ENCODE assay signal across 1 cellular context in the genomic region with DNA sequence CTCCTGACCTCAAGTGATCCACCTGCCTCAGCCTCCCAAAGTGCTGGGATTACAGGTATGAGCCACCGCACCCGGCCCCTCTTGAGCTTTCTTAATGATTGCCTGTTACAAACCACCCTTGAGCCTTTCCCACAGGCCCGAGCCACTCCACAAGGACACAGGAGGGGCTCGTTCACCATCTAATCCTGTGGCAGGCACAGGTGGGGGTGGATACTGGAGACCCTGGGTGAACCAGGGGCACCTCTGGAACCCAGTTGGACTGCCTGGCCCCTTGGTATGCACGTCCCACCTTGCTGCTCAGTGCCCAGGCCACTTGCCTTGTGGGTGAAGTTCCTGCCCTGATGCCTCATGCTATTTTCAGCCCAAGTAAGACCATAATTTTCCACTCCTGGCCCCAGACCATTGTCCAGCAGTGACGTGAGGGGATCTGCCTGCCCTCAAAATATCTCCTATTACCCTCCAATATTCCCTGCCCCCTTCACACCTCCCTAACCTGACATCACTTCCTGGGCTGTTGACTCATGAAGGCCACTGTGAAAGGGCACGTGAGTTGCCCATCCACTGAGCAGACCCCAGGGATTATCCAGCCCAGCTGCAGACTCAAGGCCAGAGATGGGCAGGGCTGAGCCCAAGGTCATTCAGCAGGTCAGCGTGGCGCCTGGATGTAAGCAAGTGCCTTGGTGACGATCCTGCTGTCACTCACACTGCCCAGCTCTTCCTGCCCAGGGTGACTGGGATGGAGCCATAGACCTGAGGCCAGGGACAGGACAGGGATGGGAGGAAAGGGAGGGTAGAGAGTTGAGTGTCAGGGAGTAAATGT.
A peak's percentile ranks its signal among the peaks of the same experiment; 100 is the strongest.
TF ChIP-seq lines count a peak whose summit lies in the region.

No MANE protein-coding gene starts in this region.

TF ChIP-seq in HepG2, 621 proteins besides CTCF, POLR2A, EP300 and RAD21 (continued from another document and continues in another):
- TF ChIP-seq, protein P1, sequence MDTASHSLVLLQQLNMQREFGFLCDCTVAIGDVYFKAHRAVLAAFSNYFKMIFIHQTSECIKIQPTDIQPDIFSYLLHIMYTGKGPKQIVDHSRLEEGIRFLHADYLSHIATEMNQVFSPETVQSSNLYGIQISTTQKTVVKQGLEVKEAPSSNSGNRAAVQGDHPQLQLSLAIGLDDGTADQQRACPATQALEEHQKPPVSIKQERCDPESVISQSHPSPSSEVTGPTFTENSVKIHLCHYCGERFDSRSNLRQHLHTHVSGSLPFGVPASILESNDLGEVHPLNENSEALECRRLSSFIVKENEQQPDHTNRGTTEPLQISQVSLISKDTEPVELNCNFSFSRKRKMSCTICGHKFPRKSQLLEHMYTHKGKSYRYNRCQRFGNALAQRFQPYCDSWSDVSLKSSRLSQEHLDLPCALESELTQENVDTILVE (CRISPR knock-in tag; IDR thresholded peaks at IDR 0.05) = 0 out of 2 replicates have a peak, but pooled peaks have one; percentile 58
- no peak for TF ChIP-seq SMARCC2 (IDR thresholded peaks at IDR 0.05)
- no peak for TF ChIP-seq ZKSCAN1 (IDR thresholded peaks at IDR 0.05; ENCODE audit: low read length)
- TF ChIP-seq, protein P2, sequence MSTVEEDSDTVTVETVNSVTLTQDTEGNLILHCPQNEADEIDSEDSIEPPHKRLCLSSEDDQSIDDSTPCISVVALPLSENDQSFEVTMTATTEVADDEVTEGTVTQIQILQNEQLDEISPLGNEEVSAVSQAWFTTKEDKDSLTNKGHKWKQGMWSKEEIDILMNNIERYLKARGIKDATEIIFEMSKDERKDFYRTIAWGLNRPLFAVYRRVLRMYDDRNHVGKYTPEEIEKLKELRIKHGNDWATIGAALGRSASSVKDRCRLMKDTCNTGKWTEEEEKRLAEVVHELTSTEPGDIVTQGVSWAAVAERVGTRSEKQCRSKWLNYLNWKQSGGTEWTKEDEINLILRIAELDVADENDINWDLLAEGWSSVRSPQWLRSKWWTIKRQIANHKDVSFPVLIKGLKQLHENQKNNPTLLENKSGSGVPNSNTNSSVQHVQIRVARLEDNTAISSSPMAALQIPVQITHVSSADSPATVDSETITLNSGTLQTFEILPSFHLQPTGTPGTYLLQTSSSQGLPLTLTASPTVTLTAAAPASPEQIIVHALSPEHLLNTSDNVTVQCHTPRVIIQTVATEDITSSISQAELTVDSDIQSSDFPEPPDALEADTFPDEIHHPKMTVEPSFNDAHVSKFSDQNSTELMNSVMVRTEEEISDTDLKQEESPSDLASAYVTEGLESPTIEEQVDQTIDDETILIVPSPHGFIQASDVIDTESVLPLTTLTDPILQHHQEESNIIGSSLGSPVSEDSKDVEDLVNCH (CRISPR knock-in tag; IDR thresholded peaks at IDR 0.05) = no peak
- no peak for TF ChIP-seq ARNT (IDR thresholded peaks at IDR 0.05)
- no peak for TF ChIP-seq TP53 (CRISPR knock-in tag; conservative IDR thresholded peaks at IDR 0.05)
- no peak for TF ChIP-seq REL (CRISPR knock-in tag; conservative IDR thresholded peaks at IDR 0.05)
- TF ChIP-seq, protein P3, sequence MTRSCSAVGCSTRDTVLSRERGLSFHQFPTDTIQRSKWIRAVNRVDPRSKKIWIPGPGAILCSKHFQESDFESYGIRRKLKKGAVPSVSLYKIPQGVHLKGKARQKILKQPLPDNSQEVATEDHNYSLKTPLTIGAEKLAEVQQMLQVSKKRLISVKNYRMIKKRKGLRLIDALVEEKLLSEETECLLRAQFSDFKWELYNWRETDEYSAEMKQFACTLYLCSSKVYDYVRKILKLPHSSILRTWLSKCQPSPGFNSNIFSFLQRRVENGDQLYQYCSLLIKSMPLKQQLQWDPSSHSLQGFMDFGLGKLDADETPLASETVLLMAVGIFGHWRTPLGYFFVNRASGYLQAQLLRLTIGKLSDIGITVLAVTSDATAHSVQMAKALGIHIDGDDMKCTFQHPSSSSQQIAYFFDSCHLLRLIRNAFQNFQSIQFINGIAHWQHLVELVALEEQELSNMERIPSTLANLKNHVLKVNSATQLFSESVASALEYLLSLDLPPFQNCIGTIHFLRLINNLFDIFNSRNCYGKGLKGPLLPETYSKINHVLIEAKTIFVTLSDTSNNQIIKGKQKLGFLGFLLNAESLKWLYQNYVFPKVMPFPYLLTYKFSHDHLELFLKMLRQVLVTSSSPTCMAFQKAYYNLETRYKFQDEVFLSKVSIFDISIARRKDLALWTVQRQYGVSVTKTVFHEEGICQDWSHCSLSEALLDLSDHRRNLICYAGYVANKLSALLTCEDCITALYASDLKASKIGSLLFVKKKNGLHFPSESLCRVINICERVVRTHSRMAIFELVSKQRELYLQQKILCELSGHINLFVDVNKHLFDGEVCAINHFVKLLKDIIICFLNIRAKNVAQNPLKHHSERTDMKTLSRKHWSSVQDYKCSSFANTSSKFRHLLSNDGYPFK (CRISPR knock-in tag; IDR thresholded peaks at IDR 0.05; ENCODE audit: borderline replicate concordance) = no peak
- TF ChIP-seq ZEB1 (IDR thresholded peaks at IDR 0.05; ENCODE audit: insufficient replicate concordance, low read depth) = no peak
- TF ChIP-seq ZNF20 (CRISPR knock-in tag; IDR thresholded peaks at IDR 0.05) = no peak
- TF ChIP-seq RARA (CRISPR knock-in tag; IDR thresholded peaks at IDR 0.05) = peak; percentile 89
- TF ChIP-seq AKAP8 (CRISPR knock-in tag; IDR thresholded peaks at IDR 0.05) = no peak
- peak; percentile 86; the same call in 1 of the 2 replicates for TF ChIP-seq ZNF788 (CRISPR knock-in tag; IDR thresholded peaks at IDR 0.05; ENCODE audit: borderline replicate concordance)
- peak; percentile 76 for TF ChIP-seq ZBTB21 (CRISPR knock-in tag; IDR thresholded peaks at IDR 0.05)
- no peak for TF ChIP-seq ZBTB3 (CRISPR knock-in tag; IDR thresholded peaks at IDR 0.05; ENCODE audit: borderline replicate concordance, low read depth)
- TF ChIP-seq YEATS4 (CRISPR knock-in tag; IDR thresholded peaks at IDR 0.05; ENCODE audit: borderline replicate concordance) = peak; percentile 45; the same call in 1 of the 2 replicates
- TF ChIP-seq KMT2A (CRISPR knock-in tag; IDR thresholded peaks at IDR 0.05) = no peak
- TF ChIP-seq DNMT1 (CRISPR knock-in tag; IDR thresholded peaks at IDR 0.05) = no peak
- no peak for TF ChIP-seq ZNF816 (CRISPR knock-in tag; IDR thresholded peaks at IDR 0.05; ENCODE audit: borderline replicate concordance)
- no peak for TF ChIP-seq MED13 (CRISPR knock-in tag; IDR thresholded peaks at IDR 0.05)
- TF ChIP-seq ZNF615 (CRISPR knock-in tag; IDR thresholded peaks at IDR 0.05; ENCODE audit: borderline replicate concordance) = no peak
- no peak for TF ChIP-seq IKZF1 (IDR thresholded peaks at IDR 0.05)
- TF ChIP-seq MYNN (CRISPR knock-in tag; IDR thresholded peaks at IDR 0.05; ENCODE audit: low read depth) = no peak
- TF ChIP-seq PHF21A (CRISPR knock-in tag; IDR thresholded peaks at IDR 0.05) = peak; percentile 81
- TF ChIP-seq RAD51 (IDR thresholded peaks at IDR 0.05; ENCODE audit: borderline replicate concordance) = no peak
- TF ChIP-seq ZZZ3 (CRISPR knock-in tag; IDR thresholded peaks at IDR 0.05; ENCODE audit: borderline replicate concordance) = no peak
- TF ChIP-seq DR1 (CRISPR knock-in tag; IDR thresholded peaks at IDR 0.05) = no peak
- TF ChIP-seq WIZ (CRISPR knock-in tag; IDR thresholded peaks at IDR 0.05) = no peak
- no peak for TF ChIP-seq NONO (IDR thresholded peaks at IDR 0.05)
- no peak for TF ChIP-seq NONO (CRISPR knock-in tag; conservative IDR thresholded peaks at IDR 0.05)
- no peak for TF ChIP-seq SSRP1 (CRISPR knock-in tag; IDR thresholded peaks at IDR 0.05)
- TF ChIP-seq MATR3 (CRISPR knock-in tag; IDR thresholded peaks at IDR 0.05) = no peak
- TF ChIP-seq TCF7L2 (IDR thresholded peaks at IDR 0.05; ENCODE audit: low read depth, low read length) = no peak
- TF ChIP-seq, protein P4, sequence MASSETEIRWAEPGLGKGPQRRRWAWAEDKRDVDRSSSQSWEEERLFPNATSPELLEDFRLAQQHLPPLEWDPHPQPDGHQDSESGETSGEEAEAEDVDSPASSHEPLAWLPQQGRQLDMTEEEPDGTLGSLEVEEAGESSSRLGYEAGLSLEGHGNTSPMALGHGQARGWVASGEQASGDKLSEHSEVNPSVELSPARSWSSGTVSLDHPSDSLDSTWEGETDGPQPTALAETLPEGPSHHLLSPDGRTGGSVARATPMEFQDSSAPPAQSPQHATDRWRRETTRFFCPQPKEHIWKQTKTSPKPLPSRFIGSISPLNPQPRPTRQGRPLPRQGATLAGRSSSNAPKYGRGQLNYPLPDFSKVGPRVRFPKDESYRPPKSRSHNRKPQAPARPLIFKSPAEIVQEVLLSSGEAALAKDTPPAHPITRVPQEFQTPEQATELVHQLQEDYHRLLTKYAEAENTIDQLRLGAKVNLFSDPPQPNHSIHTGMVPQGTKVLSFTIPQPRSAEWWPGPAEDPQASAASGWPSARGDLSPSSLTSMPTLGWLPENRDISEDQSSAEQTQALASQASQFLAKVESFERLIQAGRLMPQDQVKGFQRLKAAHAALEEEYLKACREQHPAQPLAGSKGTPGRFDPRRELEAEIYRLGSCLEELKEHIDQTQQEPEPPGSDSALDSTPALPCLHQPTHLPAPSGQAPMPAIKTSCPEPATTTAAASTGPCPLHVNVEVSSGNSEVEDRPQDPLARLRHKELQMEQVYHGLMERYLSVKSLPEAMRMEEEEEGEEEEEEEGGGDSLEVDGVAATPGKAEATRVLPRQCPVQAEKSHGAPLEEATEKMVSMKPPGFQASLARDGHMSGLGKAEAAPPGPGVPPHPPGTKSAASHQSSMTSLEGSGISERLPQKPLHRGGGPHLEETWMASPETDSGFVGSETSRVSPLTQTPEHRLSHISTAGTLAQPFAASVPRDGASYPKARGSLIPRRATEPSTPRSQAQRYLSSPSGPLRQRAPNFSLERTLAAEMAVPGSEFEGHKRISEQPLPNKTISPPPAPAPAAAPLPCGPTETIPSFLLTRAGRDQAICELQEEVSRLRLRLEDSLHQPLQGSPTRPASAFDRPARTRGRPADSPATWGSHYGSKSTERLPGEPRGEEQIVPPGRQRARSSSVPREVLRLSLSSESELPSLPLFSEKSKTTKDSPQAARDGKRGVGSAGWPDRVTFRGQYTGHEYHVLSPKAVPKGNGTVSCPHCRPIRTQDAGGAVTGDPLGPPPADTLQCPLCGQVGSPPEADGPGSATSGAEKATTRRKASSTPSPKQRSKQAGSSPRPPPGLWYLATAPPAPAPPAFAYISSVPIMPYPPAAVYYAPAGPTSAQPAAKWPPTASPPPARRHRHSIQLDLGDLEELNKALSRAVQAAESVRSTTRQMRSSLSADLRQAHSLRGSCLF (CRISPR knock-in tag; IDR thresholded peaks at IDR 0.05; ENCODE audit: borderline replicate concordance) = no peak
- no peak for TF ChIP-seq KLF13 (CRISPR knock-in tag; IDR thresholded peaks at IDR 0.05)
- TF ChIP-seq, protein P5, sequence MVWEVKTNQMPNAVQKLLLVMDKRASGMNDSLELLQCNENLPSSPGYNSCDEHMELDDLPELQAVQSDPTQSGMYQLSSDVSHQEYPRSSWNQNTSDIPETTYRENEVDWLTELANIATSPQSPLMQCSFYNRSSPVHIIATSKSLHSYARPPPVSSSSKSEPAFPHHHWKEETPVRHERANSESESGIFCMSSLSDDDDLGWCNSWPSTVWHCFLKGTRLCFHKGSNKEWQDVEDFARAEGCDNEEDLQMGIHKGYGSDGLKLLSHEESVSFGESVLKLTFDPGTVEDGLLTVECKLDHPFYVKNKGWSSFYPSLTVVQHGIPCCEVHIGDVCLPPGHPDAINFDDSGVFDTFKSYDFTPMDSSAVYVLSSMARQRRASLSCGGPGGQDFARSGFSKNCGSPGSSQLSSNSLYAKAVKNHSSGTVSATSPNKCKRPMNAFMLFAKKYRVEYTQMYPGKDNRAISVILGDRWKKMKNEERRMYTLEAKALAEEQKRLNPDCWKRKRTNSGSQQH (CRISPR knock-in tag; IDR thresholded peaks at IDR 0.05; ENCODE audit: low read depth) = no peak
- no peak for TF ChIP-seq ZNF570 (CRISPR knock-in tag; IDR thresholded peaks at IDR 0.05; ENCODE audit: borderline replicate concordance)
- TF ChIP-seq ZNF446 (CRISPR knock-in tag; IDR thresholded peaks at IDR 0.05) = no peak
- TF ChIP-seq KLF12 (CRISPR knock-in tag; IDR thresholded peaks at IDR 0.05; ENCODE audit: borderline replicate concordance) = no peak
- no peak for TF ChIP-seq CEBPB (IDR thresholded peaks at IDR 0.05; ENCODE audit: borderline replicate concordance, low read depth, low read length)
- TF ChIP-seq HMGA1 (CRISPR knock-in tag; conservative IDR thresholded peaks at IDR 0.05) = no peak
- TF ChIP-seq, protein P6, sequence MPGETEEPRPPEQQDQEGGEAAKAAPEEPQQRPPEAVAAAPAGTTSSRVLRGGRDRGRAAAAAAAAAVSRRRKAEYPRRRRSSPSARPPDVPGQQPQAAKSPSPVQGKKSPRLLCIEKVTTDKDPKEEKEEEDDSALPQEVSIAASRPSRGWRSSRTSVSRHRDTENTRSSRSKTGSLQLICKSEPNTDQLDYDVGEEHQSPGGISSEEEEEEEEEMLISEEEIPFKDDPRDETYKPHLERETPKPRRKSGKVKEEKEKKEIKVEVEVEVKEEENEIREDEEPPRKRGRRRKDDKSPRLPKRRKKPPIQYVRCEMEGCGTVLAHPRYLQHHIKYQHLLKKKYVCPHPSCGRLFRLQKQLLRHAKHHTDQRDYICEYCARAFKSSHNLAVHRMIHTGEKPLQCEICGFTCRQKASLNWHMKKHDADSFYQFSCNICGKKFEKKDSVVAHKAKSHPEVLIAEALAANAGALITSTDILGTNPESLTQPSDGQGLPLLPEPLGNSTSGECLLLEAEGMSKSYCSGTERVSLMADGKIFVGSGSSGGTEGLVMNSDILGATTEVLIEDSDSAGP (CRISPR knock-in tag; IDR thresholded peaks at IDR 0.05; ENCODE audit: borderline replicate concordance) = peak; percentile 56; the same call in 1 of the 2 replicates
- TF ChIP-seq EHMT2 (IDR thresholded peaks at IDR 0.05; ENCODE audit: borderline replicate concordance, low read depth, low read length) = no peak; the same call in 1 of the 2 replicates
- TF ChIP-seq MIER3 (CRISPR knock-in tag; IDR thresholded peaks at IDR 0.05; ENCODE audit: borderline replicate concordance) = peak; percentile 24; the same call in 1 of the 2 replicates
